Comparison of ENCODE assay signal across 21 cellular contexts in genomic region chr7:113092762-113093161, GRCh38.
"Had no signal": no experiment of that assay in that cellular context is flagged by ENCODE, and none has a peak within 500 bp of the region (broad histone marks: within the 10 kb centered on the region; RNA-seq: fewer than 3 reads in every experiment).

No MANE protein-coding gene starts in this region.

- H3K27ac ChIP-seq: coronary artery, esophagus squamous epithelium, gastrocnemius medialis, hepatocyte, neutrophil, pancreas, right lobe of liver, stomach, thyroid gland, vagina had no signal

- H3K4me3 ChIP-seq: coronary artery, esophagus squamous epithelium, gastrocnemius medialis, hepatocyte, lung, pancreas, right lobe of liver, stomach, thyroid gland, vagina had no signal

- DNase-seq: effector memory CD8-positive, alpha-beta T cell; esophagus squamous epithelium; foreskin fibroblast; gastrocnemius medialis; head of caudate nucleus; kidney; natural killer cell; pancreas; right lobe of liver; stimulated activated CD4-positive, alpha-beta T cell treated with anti-CD3 and anti-CD28 coated beads, Interleukin-2, amount 100 ng/mL, for 24 hours; stimulated activated CD4-positive, alpha-beta T cell treated with anti-CD3 and anti-CD28 coated beads, Interleukin-4, amount 100 ng/mL, for 24 hours; stimulated activated naive CD4-positive, alpha-beta T cell treated with Interleukin-2 at 50 U/mL for 16 hours; stomach; thyroid gland; trophoblast cell had no signal

- FAIRE-seq: endometrium, kidney, pancreas had no signal

- H3K27me3 ChIP-seq: esophagus squamous epithelium, gastrocnemius medialis, hepatocyte, pancreas, stomach, thyroid gland, vagina had no signal
